Comparison of ENCODE assay signal across 8 cellular contexts in genomic region chr5:131423056-131423455, GRCh38.
DNase-seq lines count a peak whose midpoint lies in the region; ATAC-seq, FAIRE-seq and TF ChIP-seq lines count a peak whose summit lies in the region.

No MANE protein-coding gene starts in this region.

- no peak for TF ChIP-seq POLR2A in GM12878 (IDR thresholded peaks at IDR 0.05; ENCODE audit: low read depth, low read length)

- H3K36me3 Mint-ChIP-seq in nephron progenitor cell (ENCODE audit: low read depth) = peaks cover 35% of the 10 kb centered on the region

- intact Hi-C loops in GM12878 (cut with micrococcal nuclease; ENCODE audit: unreplicated experiment) = loop anchor here (2.0 kb wide), 2 partner anchors 586 to 640 kb away; no protein-coding TSS in a partner anchor

- TF ChIP-seq RAD21 in GM12878 (IDR thresholded peaks at IDR 0.05; ENCODE audit: insufficient read depth, low read depth, low read length) = peak; percentile 40; the same call in 1 of the 2 replicates

- no peak overlapping the region for H3K27ac ChIP-seq in GM12878 (ENCODE audit: control insufficient read depth, insufficient read depth)

- WGBS in GM12878 (ENCODE audit: insufficient coverage, insufficient replicate concordance, low lambda C conversion rate, missing lambda C conversion rate) = 78% methylated on average over 2 of the region's 2 CpGs

- in situ Hi-C loops in GM12878 (cut with MboI) = loop anchor here (10.0 to 25.0 kb wide), 2 partner anchors 582 to 1311 kb away; no protein-coding TSS in a partner anchor

- ATAC-seq in GM12878 (no peak; the same call in 2 of the 3 replicates), GM21619 (IDR thresholded peaks at IDR 0.05; ENCODE audit: unreplicated experiment) (no peak), GM18907 (IDR thresholded peaks at IDR 0.05; ENCODE audit: unreplicated experiment) (no peak)

- H3K79me2 ChIP-seq in GM12878 (ENCODE audit: control insufficient read depth, insufficient read depth, low read length) = no peaks in the 10 kb centered on the region

- H3K4me3 ChIP-seq in GM12878 = no peak overlapping the region

- H3K4me2 ChIP-seq in GM12878 (ENCODE audit: control insufficient read depth, insufficient read depth) = no peak overlapping the region

- no peaks in the 10 kb centered on the region for H3K27me3 Mint-ChIP-seq in nephron progenitor cell (ENCODE audit: low read depth, poor library complexity)

- peaks cover 10% of the 10 kb centered on the region for H3K4me1 Mint-ChIP-seq in nephron progenitor cell

- H3K27me3 ChIP-seq in GM12878 (replicated peaks in 1 of 2; ENCODE audit: control insufficient read depth in 2 of 2, insufficient read depth in 2 of 2, low read length in 1 of 2) = no peaks in the 10 kb centered on the region

- peak; percentile 19 to 55 (median 41); a peak in 3 of 6 replicates for TF ChIP-seq CTCF in GM12878 (IDR thresholded peaks at IDR 0.05 in 2 of 3, conservative IDR thresholded peaks at IDR 0.05 in 1 of 3; ENCODE audit: control insufficient read depth in 2 of 3, extremely low read depth in 1 of 3, insufficient read depth in 1 of 3, low read depth in 3 of 3, low read length in 3 of 3)
- peak; percentile 41 for TF ChIP-seq CTCF in nephron progenitor cell (IDR thresholded peaks at IDR 0.05)

- FAIRE-seq in GM12878 (lab: Jason Lieb, UNC) = no peak

- no peak overlapping the region for H3K27ac Mint-ChIP-seq in nephron progenitor cell

- H2AFZ ChIP-seq in GM12878 (ENCODE audit: control insufficient read depth, low read depth, low read length) = no peak overlapping the region

- CTCF ChIA-PET in GM12878 (lab: Yijun Ruan, JAX) = interaction anchor here (0.7 to 3.3 kb wide), 18 partner anchors 13 to 640 kb away, joined by 3 to 25 read pairs (median 4); no protein-coding TSS in a partner anchor

- no peaks in the 10 kb centered on the region for H3K9me3 ChIP-seq in GM12878 (replicated peaks; ENCODE audit: control insufficient read depth, insufficient read depth, low read length)

- POLR2A ChIA-PET in GM12878 (lab: Charles Lee) = no interaction called here

- no peaks in the 10 kb centered on the region for H4K20me1 ChIP-seq in GM12878 (ENCODE audit: control insufficient read depth, insufficient read depth)

- BruUV-seq in GM12878 (replicated peaks; lab: Mats Ljungman, UMichigan) = no TSS peak

- RAD21 ChIA-PET in GM12878 (lab: Charles Lee; ENCODE audit: unreplicated experiment) = interaction anchor here (1.3 to 2.8 kb wide), 3 partner anchors 214 to 584 kb away, joined by 4 to 15 read pairs (median 8); no protein-coding TSS in a partner anchor

- H3K4me1 ChIP-seq in GM12878 (ENCODE audit: control insufficient read depth, insufficient read depth, low read length) = 0 out of 2 replicates have a peak, but pooled peaks cover 2% of the 10 kb centered on the region

- no peak overlapping the region for H3K4me3 Mint-ChIP-seq in nephron progenitor cell

- no peak overlapping the region for H3K9ac ChIP-seq in GM12878 (ENCODE audit: control insufficient read depth, insufficient read depth, low read length)

- no peak for TF ChIP-seq EP300 in GM12878 (IDR thresholded peaks at IDR 0.05; ENCODE audit: borderline replicate concordance in 1 of 2, control insufficient read depth in 1 of 2, low read depth in 2 of 2, low read length in 2 of 2)

- no peaks in the 10 kb centered on the region for H3K9me3 Mint-ChIP-seq in nephron progenitor cell

- SMC1A ChIA-PET in GM12878 (lab: Charles Lee; ENCODE audit: uncharacterized antibody, unreplicated experiment) = interaction anchor here (0.9 to 2.9 kb wide), 11 partner anchors 18 to 596 kb away, joined by 3 to 12 read pairs (median 3); no protein-coding TSS in a partner anchor

- DNase-seq in NCI-H2196 (lab: John Stamatoyannopoulos, UW; ENCODE audit: unreplicated experiment) (peak; percentile 10), NCI-H2196 treated with DMSO at 0.1 percent for 48 hours (lab: John Stamatoyannopoulos, UW; ENCODE audit: unreplicated experiment) (no peak), Kasumi-1 (lab: John Stamatoyannopoulos, UW) (peak; percentile 46 to 64), GM12878 (ENCODE audit: low read depth, low spot score) (no peak), nephron progenitor cell (no peak)
- no peak for DNase-seq in stimulated activated CD4-positive, alpha-beta T cell treated with anti-CD3 and anti-CD28 coated beads, Interleukin-4, amount 100 ng/mL, for 24 hours

- peaks cover 1 to 3% of the 10 kb centered on the region in 2 experiments; a peak in 3 of 4 replicates for H3K36me3 ChIP-seq in GM12878 (ENCODE audit: control insufficient read depth in 2 of 2, insufficient read depth in 2 of 2, low read length in 1 of 2)

TF ChIP-seq in GM12878, 131 proteins besides CTCF, POLR2A, EP300 and RAD21:
- TF ChIP-seq, protein P1, sequence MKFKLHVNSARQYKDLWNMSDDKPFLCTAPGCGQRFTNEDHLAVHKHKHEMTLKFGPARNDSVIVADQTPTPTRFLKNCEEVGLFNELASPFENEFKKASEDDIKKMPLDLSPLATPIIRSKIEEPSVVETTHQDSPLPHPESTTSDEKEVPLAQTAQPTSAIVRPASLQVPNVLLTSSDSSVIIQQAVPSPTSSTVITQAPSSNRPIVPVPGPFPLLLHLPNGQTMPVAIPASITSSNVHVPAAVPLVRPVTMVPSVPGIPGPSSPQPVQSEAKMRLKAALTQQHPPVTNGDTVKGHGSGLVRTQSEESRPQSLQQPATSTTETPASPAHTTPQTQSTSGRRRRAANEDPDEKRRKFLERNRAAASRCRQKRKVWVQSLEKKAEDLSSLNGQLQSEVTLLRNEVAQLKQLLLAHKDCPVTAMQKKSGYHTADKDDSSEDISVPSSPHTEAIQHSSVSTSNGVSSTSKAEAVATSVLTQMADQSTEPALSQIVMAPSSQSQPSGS (IDR thresholded peaks at IDR 0.05; ENCODE audit: low read length) = no peak
- no peak for TF ChIP-seq SUPT20H (IDR thresholded peaks at IDR 0.05; ENCODE audit: borderline replicate concordance, control insufficient read depth, low read depth, low read length)
- TF ChIP-seq EZH2 (IDR thresholded peaks at IDR 0.05; ENCODE audit: borderline replicate concordance, control insufficient read depth, low read depth, low read length) = no peak
- no peak for TF ChIP-seq SREBF1 (IDR thresholded peaks at IDR 0.05; ENCODE audit: low read length)
- TF ChIP-seq SMAD5 (IDR thresholded peaks at IDR 0.05; ENCODE audit: low read depth) = no peak
- no peak for TF ChIP-seq CBFB (IDR thresholded peaks at IDR 0.05; ENCODE audit: low read depth)
- no peak for TF ChIP-seq MAX (IDR thresholded peaks at IDR 0.05; ENCODE audit: low read depth, low read length)
- TF ChIP-seq BRCA1 (IDR thresholded peaks at IDR 0.05; ENCODE audit: low read depth, low read length) = no peak
- TF ChIP-seq SMAD1 (IDR thresholded peaks at IDR 0.05; ENCODE audit: low read depth, partially characterized antibody) = no peak

Comparison
In these comparisons a context has a peak if more than half of its experiments do, and no peak if none do; other contexts are left out.
1. DNase-seq: peak in NCI-H2196 (single experiment) and Kasumi-1 (2 of 2); none in NCI-H2196 treated with DMSO at 0.1 percent for 48 hours (single experiment), GM12878 (single experiment), nephron progenitor cell (single experiment) and stimulated activated CD4-positive, alpha-beta T cell treated with anti-CD3 and anti-CD28 coated beads, Interleukin-4, amount 100 ng/mL, for 24 hours (single experiment).